ENCODE assay signal across 14 cellular contexts in genomic region chr10:110168601-110169481, GRCh38. TPM values are rescaled to one million over a fixed set of nuclear protein-coding genes. Genes with fewer than 3 reads are reported as not detected.
A peak's percentile ranks its signal among the peaks of the same experiment; 100 is the strongest.
DNase-seq lines count a peak whose midpoint lies in the region; ATAC-seq and TF ChIP-seq lines count a peak whose summit lies in the region.
"Had no signal": no experiment of that assay in that cellular context is flagged by ENCODE, and none has a peak within 500 bp of the region (broad histone marks: within the 10 kb centered on the region; RNA-seq: fewer than 3 reads in every experiment).

No MANE protein-coding gene starts in this region.

- no peak for TF ChIP-seq CTCF in activated CD8-positive, alpha-beta T cell treated with anti-CD3 and anti-CD28 coated beads for 36 hours (IDR thresholded peaks at IDR 0.05)
- no peak for TF ChIP-seq CTCF in gastrocnemius medialis (IDR thresholded peaks at IDR 0.05 in 4 of 5, conservative IDR thresholded peaks at IDR 0.05 in 1 of 5)

- intact Hi-C loops in activated CD8-positive, alpha-beta T cell treated with anti-CD3 and anti-CD28 coated beads for 36 hours (cut with micrococcal nuclease): no loop called here
- intact Hi-C loops in left colon (cut with DNase I, micrococcal nuclease): no loop called here
- intact Hi-C loops in gastrocnemius medialis (cut with DNase I; ENCODE audit: low total_unique reads): no loop called here

- TF ChIP-seq POLR2A in gastrocnemius medialis (IDR thresholded peaks at IDR 0.05): no peak

- peaks cover 22% of the 10 kb centered on the region for H3K4me1 Mint-ChIP-seq in activated CD8-positive, alpha-beta T cell treated with anti-CD3 and anti-CD28 coated beads for 36 hours (ENCODE audit: low read depth)

- H3K4me1 ChIP-seq in gastrocnemius medialis: peaks cover 6 to 10% of the 10 kb centered on the region in 2 donors
- H3K4me1 ChIP-seq: breast epithelium had no signal

- no peaks in the 10 kb centered on the region for H3K36me3 ChIP-seq in gastrocnemius medialis
- H3K36me3 ChIP-seq: breast epithelium, SJSA1, tibial artery had no signal

- peaks cover 29 to 44% (median 33%) of the 10 kb centered on the region in 3 donors for H3K27me3 ChIP-seq in gastrocnemius medialis

- in situ Hi-C loops in gastrocnemius medialis (cut with MboI; ENCODE audit: low sequenced_read_pairs in 4 of 4): no loop called here

- POLR2A ChIA-PET in activated CD8-positive, alpha-beta T cell treated with anti-CD3 and anti-CD28 coated beads for 36 hours (lab: Charles Lee): interaction anchor here (0.9 to 1.2 kb wide), 2 partner anchors 10 to 330 kb away, joined by 3 read pairs; no protein-coding TSS in a partner anchor

- H3K9me3 Mint-ChIP-seq in activated CD8-positive, alpha-beta T cell treated with anti-CD3 and anti-CD28 coated beads for 36 hours: no peaks in the 10 kb centered on the region

- no peaks in the 10 kb centered on the region for H3K9me3 ChIP-seq in gastrocnemius medialis
- H3K9me3 ChIP-seq: breast epithelium, SJSA1, tibial artery had no signal

- H3K4me3 ChIP-seq in gastrocnemius medialis: no peak overlapping the region
- H3K4me3 ChIP-seq: breast epithelium, SJSA1, tibial artery had no signal

- H3K36me3 Mint-ChIP-seq in activated CD8-positive, alpha-beta T cell treated with anti-CD3 and anti-CD28 coated beads for 36 hours (ENCODE audit: low read depth): no peaks in the 10 kb centered on the region

- CTCF ChIA-PET in activated CD8-positive, alpha-beta T cell treated with anti-CD3 and anti-CD28 coated beads for 36 hours (lab: Charles Lee): interaction anchor here (1.3 to 1.5 kb wide), 3 partner anchors 10 to 111 kb away, joined by 3 to 6 read pairs (median 5); no protein-coding TSS in a partner anchor

- no peak overlapping the region for H3K4me3 Mint-ChIP-seq in activated CD8-positive, alpha-beta T cell treated with anti-CD3 and anti-CD28 coated beads for 36 hours

- no peak overlapping the region for H3K27ac ChIP-seq in gastrocnemius medialis
- H3K27ac ChIP-seq: breast epithelium, SJSA1, tibial artery had no signal

- ATAC-seq in GM21723 (IDR thresholded peaks at IDR 0.05; ENCODE audit: unreplicated experiment) (peak; percentile 62), left colon (peak; percentile 90), gastrocnemius medialis (no peak), GM18867 (IDR thresholded peaks at IDR 0.05; ENCODE audit: unreplicated experiment) (no peak)
- ATAC-seq in activated CD8-positive, alpha-beta T cell treated with anti-CD3 and anti-CD28 coated beads for 36 hours: peak; percentile 67

- H3K27me3 Mint-ChIP-seq in activated CD8-positive, alpha-beta T cell treated with anti-CD3 and anti-CD28 coated beads for 36 hours: peaks cover 70% of the 10 kb centered on the region

- H3K27ac Mint-ChIP-seq in activated CD8-positive, alpha-beta T cell treated with anti-CD3 and anti-CD28 coated beads for 36 hours: no peak overlapping the region

- DNase-seq in CD1c-positive myeloid dendritic cell (ENCODE audit: extremely low spot score) (peak; percentile 27), left colon (peak in 1 of 2 donors; percentile 21), gastrocnemius medialis (no peak), cortex of kidney (lab: John Stamatoyannopoulos, UW) (no peak), NCI-H2029 treated with DMSO at 0.1 percent for 48 hours (lab: John Stamatoyannopoulos, UW) (no peak)
- DNase-seq in activated CD8-positive, alpha-beta T cell treated with anti-CD3 and anti-CD28 coated beads for 36 hours: peak; percentile 42
- DNase-seq: COR-L47; GOT3; stimulated activated CD4-positive, alpha-beta T cell treated with anti-CD3 and anti-CD28 coated beads, Interleukin-2, amount 100 ng/mL, for 48 hours; tibial artery had no signal

RNA-seq across cellular contexts. Expression of gene MXI1, which starts 38.6 kb away (rescaled TPM):
- 10 to 100 TPM; 47.9 to 48.2 TPM for total RNA-seq in activated CD8-positive, alpha-beta T cell treated with anti-CD3 and anti-CD28 coated beads for 36 hours
- 100 to 1,000 TPM; 134 to 154 TPM for total RNA-seq in left colon
- 10 to 100 TPM; 35.9 to 67.8 (median 53.9) TPM for total RNA-seq in gastrocnemius medialis

Comparison
In these comparisons a context has a peak if more than half of its experiments do, and no peak if none do; other contexts are left out.
1. DNase-seq: peak in CD1c-positive myeloid dendritic cell (single experiment) and activated CD8-positive, alpha-beta T cell treated with anti-CD3 and anti-CD28 coated beads for 36 hours (single experiment); none in gastrocnemius medialis (0 of 2), cortex of kidney (single experiment) and NCI-H2029 treated with DMSO at 0.1 percent for 48 hours (single experiment).
2. ATAC-seq: peak in GM21723 (single experiment), activated CD8-positive, alpha-beta T cell treated with anti-CD3 and anti-CD28 coated beads for 36 hours (single experiment) and left colon (single experiment); none in gastrocnemius medialis (0 of 2) and GM18867 (single experiment).